31 cellular contexts compared by ENCODE assay signal in the genomic region with DNA sequence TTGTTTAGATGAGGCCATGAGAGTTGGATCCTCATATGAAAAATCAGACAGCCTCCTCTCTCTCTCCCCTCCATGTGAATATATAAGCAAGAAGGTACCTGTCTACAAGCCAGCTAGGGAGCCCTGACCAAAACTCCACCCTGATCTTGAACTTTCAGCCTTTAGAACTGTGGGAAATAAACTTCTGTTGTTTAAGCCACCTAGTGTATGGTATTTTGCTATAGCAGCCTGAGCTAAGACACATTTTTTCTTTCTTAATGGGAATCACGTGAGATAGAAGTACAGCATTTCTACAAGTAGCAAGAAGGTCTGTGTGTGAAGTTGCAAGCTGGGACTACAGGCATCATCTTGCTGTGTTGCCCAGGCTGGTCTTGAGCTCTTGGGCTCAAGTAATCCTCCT. TPM values are rescaled to one million over a fixed set of nuclear protein-coding genes. Genes with fewer than 3 reads are reported as not detected.
DNase-seq lines count a peak whose midpoint lies in the region; ATAC-seq, FAIRE-seq and TF ChIP-seq lines count a peak whose summit lies in the region.
"Had no signal": no experiment of that assay in that cellular context is flagged by ENCODE, and none has a peak within 500 bp of the region (broad histone marks: within the 10 kb centered on the region; RNA-seq: fewer than 3 reads in every experiment).

No MANE protein-coding gene starts in this region.

- H3K27ac ChIP-seq in GM23248 (no peak overlapping the region), fibroblast of lung (ENCODE audit: insufficient read depth, low read length) (no peak overlapping the region), kidney (ENCODE audit: low read depth in 2 of 2, low read length in 2 of 2) (no peak overlapping the region)
- H3K27ac ChIP-seq: heart right ventricle, left lung, parathyroid adenoma, suprapubic skin, uterus had no signal

- H3K9ac ChIP-seq in GM23248 = no peak overlapping the region
- no peak overlapping the region for H3K9ac ChIP-seq in fibroblast of lung (ENCODE audit: insufficient read depth, low read length)
- H3K9ac ChIP-seq in kidney (ENCODE audit: low read length in 2 of 2) = no peak overlapping the region
- H3K9ac ChIP-seq: parathyroid adenoma had no signal

- H3K4me1 ChIP-seq in GM23248 (ENCODE audit: insufficient read depth) (0 out of 2 replicates have a peak, but pooled peaks cover 5% of the 10 kb centered on the region), fibroblast of lung (ENCODE audit: control insufficient read depth, extremely low read depth, insufficient read depth, low read length) (no peaks in the 10 kb centered on the region), kidney (ENCODE audit: control insufficient read depth in 1 of 2, insufficient read depth in 1 of 2, low read depth in 1 of 2, low read length in 2 of 2) (peaks cover 0 to 5% of the 10 kb centered on the region in 2 donors)
- H3K4me1 ChIP-seq: parathyroid adenoma had no signal

- no peaks in the 10 kb centered on the region for H3K27me3 ChIP-seq in GM23248 (replicated peaks; ENCODE audit: insufficient read depth)
- H3K27me3 ChIP-seq in fibroblast of lung (ENCODE audit: control insufficient read depth, insufficient read depth, low read length) = no peaks in the 10 kb centered on the region
- H3K27me3 ChIP-seq: heart right ventricle, left lung, suprapubic skin, uterus had no signal

- intact Hi-C loops in kidney (cut with DNase I) = no loop called here

- no peaks in the 10 kb centered on the region for H4K20me1 ChIP-seq in GM23248 (ENCODE audit: insufficient read depth)
- no peaks in the 10 kb centered on the region for H4K20me1 ChIP-seq in fibroblast of lung (ENCODE audit: control insufficient read depth, extremely low read depth, insufficient read depth, low read length)

- H2AFZ ChIP-seq in GM23248 (no peak overlapping the region), fibroblast of lung (ENCODE audit: low read length) (no peak overlapping the region)
- H2AFZ ChIP-seq: parathyroid adenoma had no signal

- H3K79me2 ChIP-seq in GM23248 (ENCODE audit: insufficient read depth) = no peaks in the 10 kb centered on the region
- no peaks in the 10 kb centered on the region for H3K79me2 ChIP-seq in fibroblast of lung (ENCODE audit: control insufficient read depth, insufficient read depth, low read length)
- H3K79me2 ChIP-seq: parathyroid adenoma had no signal

- TF ChIP-seq CTCF in fibroblast of lung (conservative IDR thresholded peaks at IDR 0.05 in 1 of 2, IDR thresholded peaks at IDR 0.05 in 1 of 2; ENCODE audit: low read depth in 1 of 2, low read length in 2 of 2) (no peak), omental fat pad (IDR thresholded peaks at IDR 0.05) (no peak), kidney (IDR thresholded peaks at IDR 0.05; ENCODE audit: borderline replicate concordance, extremely low read depth, insufficient read depth) (no peak)

- in situ Hi-C loops in GM23248 (cut with MboI) (no loop called here), SK-MEL-5 (cut with HindIII; ENCODE audit: low pct_unique_long_range_greater_than_20kb, low sequenced_read_pairs) (no loop called here)

- no peaks in the 10 kb centered on the region for H3K9me2 ChIP-seq in GM23248 (ENCODE audit: insufficient read depth)

- DNase-seq in GM23248 = peak; percentile 44
- peak; percentile 34 for DNase-seq in SK-MEL-5 (ENCODE audit: low read depth, low spot score)
- DNase-seq in fibroblast of lung (ENCODE audit: low read depth in 2 of 2) = peak; percentile 6 to 33
- peak; percentile 43 for DNase-seq in renal cortical epithelial cell (ENCODE audit: low read depth)
- DNase-seq in NCI-H2196 treated with DMSO at 0.1 percent for 48 hours (lab: John Stamatoyannopoulos, UW; ENCODE audit: unreplicated experiment) = no peak
- DNase-seq in omental fat pad (ENCODE audit: low spot score) = no peak
- DNase-seq in kidney = no peak
- DNase-seq: activated CD4-positive, alpha-beta T cell treated with anti-CD3 and anti-CD28 coated beads for 48 hours; activated naive CD4-positive, alpha-beta T cell treated with anti-CD3 and anti-CD28 coated beads, Interleukin-2, amount 50 U/mL, for 16 hours; aorta; CD4-positive, alpha-beta T cell; cerebellar nuclear complex; effector CD4-positive, alpha-beta T cell; GF-D8; heart right ventricle; left lung; midbrain; natural killer cell; NCI-H1092; NCI-H2029; NCI-H446; stimulated activated CD4-positive, alpha-beta T cell treated with anti-CD3 and anti-CD28 coated beads, Interleukin-1b, Interleukin-23, amount 100 ng/mL, for 48 hours; T-helper 2 cell; uterus had no signal

- ATAC-seq in GM21423 (IDR thresholded peaks at IDR 0.05; ENCODE audit: unreplicated experiment) (no peak), omental fat pad (ENCODE audit: low FRiP score) (no peak)
- ATAC-seq: heart right ventricle; left lung; natural killer cell; Panc1; stimulated activated effector memory CD8-positive, alpha-beta T cell treated with anti-CD3 and anti-CD28 coated beads, Interleukin-12 subunit alpha, Interleukin-12 subunit beta, amount 100 ng/mL, for 72 hours had no signal

- H3K36me3 ChIP-seq in GM23248 (ENCODE audit: low read depth) (no peaks in the 10 kb centered on the region), fibroblast of lung (ENCODE audit: control insufficient read depth, insufficient read depth, low read length) (no peaks in the 10 kb centered on the region), kidney (ENCODE audit: control insufficient read depth in 1 of 2, insufficient read depth in 2 of 2, low read length in 2 of 2) (no peaks in the 10 kb centered on the region)
- H3K36me3 ChIP-seq: heart right ventricle, left lung, suprapubic skin, uterus had no signal

- 28 to 30% methylated on average over 1 of the region's 1 CpG for WGBS in GM23248 (ENCODE audit: low coverage in 1 of 2, low lambda C conversion rate in 2 of 2, missing lambda C conversion rate in 2 of 2), 2 experiments

- no peak for FAIRE-seq in kidney (lab: Jason Lieb, UNC)

- no peaks in the 10 kb centered on the region for H3K9me3 ChIP-seq in GM23248 (ENCODE audit: low read depth)
- no peaks in the 10 kb centered on the region for H3K9me3 ChIP-seq in fibroblast of lung (ENCODE audit: control insufficient read depth, insufficient read depth, low read depth, low read length)
- no peaks in the 10 kb centered on the region for H3K9me3 ChIP-seq in kidney (ENCODE audit: control insufficient read depth in 1 of 2, low read length in 2 of 2)
- H3K9me3 ChIP-seq: heart right ventricle, left lung, suprapubic skin, uterus had no signal

- H3K4me3 ChIP-seq in GM23248 (no peak overlapping the region), fibroblast of lung (replicated peaks in 1 of 4; ENCODE audit: control extremely low read depth in 1 of 4, insufficient read depth in 1 of 4, low read depth in 3 of 4, low read length in 4 of 4) (no peak overlapping the region), kidney (ENCODE audit: low read length in 2 of 2) (no peak overlapping the region)
- H3K4me3 ChIP-seq: heart right ventricle, left lung, suprapubic skin, uterus had no signal

- H3F3A ChIP-seq in GM23248 (ENCODE audit: insufficient read depth) = no peaks in the 10 kb centered on the region

- H3K4me2 ChIP-seq in GM23248 (ENCODE audit: unreplicated experiment) (no peak overlapping the region), fibroblast of lung (ENCODE audit: extremely low read depth, insufficient read depth, low read length) (no peak overlapping the region)

RNA-seq across cellular contexts. Expression of gene ABHD12B, which starts 16.3 kb away (rescaled TPM):
- not detected in 2 replicates for total RNA-seq in GM23248 (2014; rRNA removed; shearing (Covaris generic))
- polyA plus RNA-seq in GM23248 (2016; fragmentation: Nextera tagmentation; extraction: Ambion mirVana) (0.31 TPM in 1 of 2 replicates, not detected in the other), fibroblast of lung (0.20 TPM in 1 of 2 replicates, not detected in the other), kidney (ENCODE audit: insufficient read depth, low read depth, low replicate concordance) (0.88 TPM)
- not detected in 2 replicates for total RNA-seq in SK-MEL-5 (2014; rRNA removed; shearing (Covaris generic))
- not detected in 2 replicates for polyA plus RNA-seq in SK-MEL-5 (2015; cell fraction: cytosol; rRNA removed)
- polyA plus RNA-seq in SK-MEL-5 (2015; cell fraction: nucleus; rRNA removed) = not detected in 2 replicates
- total RNA-seq in fibroblast of lung (under 0.01 TPM in 2 replicates), renal cortical epithelial cell (not detected in 2 replicates), omental fat pad (1 to 10 TPM in 1 of 4 donors, not detected in 3; 2.5 TPM), kidney (not detected)
- polyA plus RNA-seq in fibroblast of lung (2012) = 0.12 and 0.30 TPM in 2 replicates
- polyA minus RNA-seq in fibroblast of lung (ENCODE audit: low replicate concordance) = not detected in 2 replicates
- total RNA-seq: aorta; CD4-positive, alpha-beta T cell; heart right ventricle; HT1080; left lung; natural killer cell; skeletal muscle tissue; uterus had no signal
- polyA plus RNA-seq: heart right ventricle had no signal

RNA-seq across cellular contexts. Expression of gene NIN, which starts 24.6 kb away (rescaled TPM):
- total RNA-seq in GM23248 (2014; rRNA removed; shearing (Covaris generic)) = 28.7 and 33.3 TPM in 2 replicates
- 16.2 and 17.0 TPM in 2 replicates for polyA plus RNA-seq in GM23248 (2016; fragmentation: Nextera tagmentation; extraction: Ambion mirVana)
- 86.1 and 91.1 TPM in 2 replicates for total RNA-seq in SK-MEL-5 (2014; rRNA removed; shearing (Covaris generic))
- 28.6 and 38.5 TPM in 2 replicates for polyA plus RNA-seq in SK-MEL-5 (2015; cell fraction: cytosol; rRNA removed)
- 35.1 and 42.4 TPM in 2 replicates for polyA plus RNA-seq in SK-MEL-5 (2015; cell fraction: nucleus; rRNA removed)
- 30.0 and 37.5 TPM in 2 replicates for total RNA-seq in fibroblast of lung
- 22.8 and 28.5 TPM in 2 replicates for polyA plus RNA-seq in fibroblast of lung
- 26.3 and 27.5 TPM in 2 replicates for polyA plus RNA-seq in fibroblast of lung (2012)
- 37.0 and 50.9 TPM in 2 replicates for polyA minus RNA-seq in fibroblast of lung (ENCODE audit: low replicate concordance)
- 30.0 and 78.2 TPM in 2 replicates for total RNA-seq in renal cortical epithelial cell
- total RNA-seq in omental fat pad = 10 to 100 TPM; 23.7 to 51.2 (median 29.5) TPM
- total RNA-seq in kidney = 40.0 TPM
- 3.6 TPM for polyA plus RNA-seq in kidney (ENCODE audit: insufficient read depth, low read depth, low replicate concordance)

Comparison
In these comparisons a context has a peak if more than half of its experiments do, and no peak if none do; other contexts are left out.
1. DNase-seq: peak in GM23248 (single experiment), SK-MEL-5 (single experiment), fibroblast of lung (2 of 2) and renal cortical epithelial cell (single experiment); none in NCI-H2196 treated with DMSO at 0.1 percent for 48 hours (single experiment), omental fat pad (single experiment) and kidney (single experiment).